ENCODE assay signal across 17 cellular contexts in the genomic region with DNA sequence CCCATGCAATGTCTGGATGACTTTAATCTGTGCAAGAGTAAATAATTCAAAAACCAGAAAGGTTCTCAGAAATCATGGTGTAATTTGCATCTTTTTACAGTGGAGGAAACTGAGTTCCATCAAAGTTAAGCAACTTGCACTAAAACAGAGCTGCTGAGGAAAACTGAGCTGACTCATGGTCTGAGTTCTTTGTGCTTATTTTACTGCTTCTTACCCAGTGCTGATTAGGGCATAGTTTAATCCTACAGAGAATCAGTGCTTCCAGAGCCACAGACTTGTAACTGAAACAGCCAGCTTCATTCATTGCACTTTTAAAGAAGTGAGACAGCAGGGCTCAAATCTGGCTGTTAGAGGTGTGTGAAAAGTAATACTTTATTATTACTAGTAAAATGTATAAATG. TPM values are rescaled to one million over a fixed set of nuclear protein-coding genes. Genes with fewer than 3 reads are reported as not detected.
DNase-seq lines count a peak whose midpoint lies in the region; ATAC-seq and TF ChIP-seq lines count a peak whose summit lies in the region.
"Had no signal": no experiment of that assay in that cellular context is flagged by ENCODE, and none has a peak within 500 bp of the region (broad histone marks: within the 10 kb centered on the region; RNA-seq: fewer than 3 reads in every experiment).

No MANE protein-coding gene starts in this region.

- H3K4me3 ChIP-seq in right atrium auricular region (no peak overlapping the region), hepatocyte (no peak overlapping the region), sigmoid colon (no peak overlapping the region)
- H3K4me3 ChIP-seq: ascending aorta, prostate gland, SJSA1, transverse colon had no signal

- no peaks in the 10 kb centered on the region for H4K20me1 ChIP-seq in hepatocyte (ENCODE audit: insufficient read depth, poor library complexity, severe bottlenecking)

- no peak for TF ChIP-seq POLR2A in sigmoid colon (IDR thresholded peaks at IDR 0.05)

- no peak for TF ChIP-seq CTCF in right atrium auricular region (IDR thresholded peaks at IDR 0.05)
- TF ChIP-seq CTCF in hepatocyte (IDR thresholded peaks at IDR 0.05; ENCODE audit: poor library complexity), result no peak
- TF ChIP-seq CTCF in GM10266 (IDR thresholded peaks at IDR 0.05; ENCODE audit: control insufficient read depth, insufficient read depth, low read depth, missing control alignments), result no peak
- TF ChIP-seq CTCF in sigmoid colon (IDR thresholded peaks at IDR 0.05), result no peak

- no peak for DNase-seq in Right ventricle myocardium superior
- DNase-seq in right atrium auricular region (ENCODE audit: low spot score), result no peak
- DNase-seq in dermis blood vessel endothelial cell, result peak; percentile 31
- DNase-seq in hepatocyte (ENCODE audit: low spot score), result peak; percentile 44
- no peak for DNase-seq in GM10266 (ENCODE audit: extremely low spot score)
- DNase-seq in sigmoid colon, result no peak
- DNase-seq in Kasumi-1 (lab: John Stamatoyannopoulos, UW), result no peak
- no peak for DNase-seq in C1 segment of cervical spinal cord (lab: John Stamatoyannopoulos, UW)
- DNase-seq: activated CD8-positive, alpha-beta T cell treated with anti-CD3 and anti-CD28 coated beads for 36 hours; effector CD4-positive, alpha-beta T cell; kidney; NCI-H1105; transverse colon had no signal

- H3K36me3 ChIP-seq in right atrium auricular region (no peaks in the 10 kb centered on the region), hepatocyte (replicated peaks; ENCODE audit: insufficient read depth, low read depth) (no peaks in the 10 kb centered on the region), sigmoid colon (no peaks in the 10 kb centered on the region)
- H3K36me3 ChIP-seq: ascending aorta, prostate gland, SJSA1, transverse colon had no signal

- H2AFZ ChIP-seq in hepatocyte, result no peak overlapping the region

- no peaks in the 10 kb centered on the region for H3K79me2 ChIP-seq in hepatocyte

- H3K27me3 ChIP-seq in right atrium auricular region (no peaks in the 10 kb centered on the region), hepatocyte (no peaks in the 10 kb centered on the region), sigmoid colon (no peaks in the 10 kb centered on the region)
- H3K27me3 ChIP-seq: ascending aorta, SJSA1, transverse colon had no signal

- TF ChIP-seq EP300 in sigmoid colon (IDR thresholded peaks at IDR 0.05), result no peak

- H3K9me2 ChIP-seq in hepatocyte (replicated peaks; ENCODE audit: insufficient read depth), result no peaks in the 10 kb centered on the region

- peaks cover 0 to 9% of the 10 kb centered on the region in 2 donors for H3K4me1 ChIP-seq in right atrium auricular region
- H3K4me1 ChIP-seq in hepatocyte (ENCODE audit: insufficient read depth), result no peaks in the 10 kb centered on the region
- H3K4me1 ChIP-seq in sigmoid colon, result no peaks in the 10 kb centered on the region
- H3K4me1 ChIP-seq: ascending aorta, prostate gland, SJSA1, transverse colon had no signal

- H3K27ac ChIP-seq in right atrium auricular region, result no peak overlapping the region
- no peak overlapping the region for H3K27ac ChIP-seq in hepatocyte
- no peak overlapping the region for H3K27ac ChIP-seq in sigmoid colon
- H3K27ac ChIP-seq: ascending aorta, prostate gland, SJSA1 had no signal

- H3K9me3 ChIP-seq in right atrium auricular region, result no peaks in the 10 kb centered on the region
- no peaks in the 10 kb centered on the region for H3K9me3 ChIP-seq in hepatocyte (ENCODE audit: low read depth)
- no peaks in the 10 kb centered on the region for H3K9me3 ChIP-seq in sigmoid colon
- H3K9me3 ChIP-seq: ascending aorta, prostate gland, SJSA1, transverse colon had no signal

- H3K4me2 ChIP-seq in hepatocyte, result no peak overlapping the region

- ATAC-seq in Right ventricle myocardium superior (ENCODE audit: poor library complexity), result peak; percentile 73
- ATAC-seq: activated CD8-positive, alpha-beta T cell treated with anti-CD3 and anti-CD28 coated beads for 36 hours; activated T-helper 17 cell treated with anti-CD3 and anti-CD28 coated beads, Interleukin-2, amount 50 U/mL, for 72 hours had no signal

- intact Hi-C loops in Right ventricle myocardium superior (cut with DNase I) (no loop called here), sigmoid colon (cut with DNase I) (no loop called here)

RNA-seq across cellular contexts. Expression of a gene that starts 10.9 kb away (rescaled TPM):
- 15.9 TPM for total RNA-seq in Right ventricle myocardium superior
- 1 to 10 TPM; 8.0 to 9.2 TPM for total RNA-seq in right atrium auricular region
- 11.6 and 18.0 TPM in 2 replicates for total RNA-seq in dermis blood vessel endothelial cell
- 25.0 and 28.5 TPM in 2 replicates for total RNA-seq in hepatocyte
- 18.9 and 23.0 TPM in 2 replicates for polyA plus RNA-seq in hepatocyte
- 10 to 100 TPM; 11.1 to 22.2 (median 16.7) TPM for total RNA-seq in sigmoid colon
- 10 to 100 TPM; 17.0 to 27.6 (median 23.1) TPM for polyA plus RNA-seq in sigmoid colon
- total RNA-seq: ascending aorta had no signal

Comparison
In these comparisons a context has a peak if more than half of its experiments do, and no peak if none do; other contexts are left out.
1. DNase-seq: peak in dermis blood vessel endothelial cell (single experiment) and hepatocyte (single experiment); none in Right ventricle myocardium superior (single experiment), right atrium auricular region (single experiment), GM10266 (single experiment), sigmoid colon (single experiment), Kasumi-1 (0 of 2) and C1 segment of cervical spinal cord (0 of 14).